ENCODE assay signal across 8 cellular contexts in the genomic region with DNA sequence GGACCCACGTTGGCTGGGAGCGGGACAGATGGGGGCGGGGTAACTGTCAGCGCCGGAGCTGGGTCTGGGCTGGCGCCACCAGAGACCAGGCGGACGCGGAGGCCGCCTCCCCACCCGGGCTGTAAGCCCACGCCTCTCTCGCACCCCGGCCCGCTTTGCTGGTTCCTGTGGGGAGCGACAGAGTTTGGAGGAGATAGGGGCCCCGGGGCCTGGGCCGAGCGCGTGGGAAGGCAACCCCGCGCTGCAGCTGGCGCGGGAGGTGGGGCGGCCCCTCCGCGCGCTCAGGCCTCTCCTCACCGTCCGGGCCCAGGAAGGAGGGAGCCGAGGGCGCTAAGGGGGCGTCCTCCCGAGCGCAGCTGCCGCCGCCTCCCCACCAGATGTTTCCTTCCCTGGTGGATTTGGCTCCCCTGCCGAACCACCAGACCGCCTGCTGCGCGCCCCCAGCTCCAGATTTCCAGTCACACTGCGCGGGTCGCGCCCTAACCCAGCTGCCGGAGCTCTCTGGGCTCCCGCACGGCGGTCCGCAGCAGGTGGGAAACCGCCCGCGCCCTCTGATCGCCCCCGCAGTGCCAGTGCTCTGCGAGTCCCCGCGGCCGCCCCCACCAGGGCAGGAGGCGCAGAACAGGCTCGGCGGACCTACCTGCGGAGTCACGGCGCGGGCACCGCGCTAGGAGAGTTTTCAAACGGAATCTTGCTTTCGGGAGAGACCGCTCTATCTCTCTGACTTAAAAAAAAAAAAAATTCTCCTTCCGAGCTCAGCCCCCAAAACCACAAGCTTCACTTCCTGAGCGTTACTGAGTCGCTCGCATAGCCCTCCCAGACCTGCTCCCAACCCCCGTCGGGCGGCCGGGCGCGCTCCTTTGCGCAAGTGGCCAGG. TPM values are rescaled to one million over a fixed set of nuclear protein-coding genes. Genes with fewer than 3 reads are reported as not detected.
DNase-seq lines count a peak whose midpoint lies in the region; ATAC-seq, FAIRE-seq and TF ChIP-seq lines count a peak whose summit lies in the region.

No MANE protein-coding gene starts in this region.

- H3K4me3 ChIP-seq in left ventricle myocardium inferior (peak overlapping the region; percentile 69), skeletal muscle tissue (ENCODE audit: low read length in 3 of 3) (peak overlapping the region; percentile 54 to 60 (median 59))

- FAIRE-seq in D721Med (lab: Jason Lieb, UNC), result no peak

- no peak overlapping the region for H3K27ac ChIP-seq in left ventricle myocardium inferior (replicated peaks)
- no peak overlapping the region for H3K27ac ChIP-seq in skeletal muscle tissue (ENCODE audit: low read depth, low read length)

- H3K9ac ChIP-seq in skeletal muscle tissue (ENCODE audit: low read depth in 1 of 3, low read length in 3 of 3), result peak overlapping the region in 1 of 3 donors; percentile 32

- H3K27me3 ChIP-seq in left ventricle myocardium inferior (ENCODE audit: low read depth), result peaks cover 91% of the 10 kb centered on the region
- peaks cover 68 to 76% (median 75%) of the 10 kb centered on the region in 3 donors for H3K27me3 ChIP-seq in skeletal muscle tissue (ENCODE audit: control insufficient read depth in 3 of 3, insufficient read depth in 3 of 3, low read length in 3 of 3)

- intact Hi-C loops in left ventricle myocardium inferior (cut with micrococcal nuclease), result no loop called here

- H3K36me3 ChIP-seq in left ventricle myocardium inferior, result no peaks in the 10 kb centered on the region
- H3K36me3 ChIP-seq in skeletal muscle tissue (ENCODE audit: control insufficient read depth in 3 of 3, insufficient read depth in 3 of 3, low read length in 3 of 3), result no peaks in the 10 kb centered on the region

- H3K9me3 ChIP-seq in left ventricle myocardium inferior (replicated peaks), result no peaks in the 10 kb centered on the region
- no peaks in the 10 kb centered on the region for H3K9me3 ChIP-seq in skeletal muscle tissue (ENCODE audit: control insufficient read depth in 3 of 3, low read length in 3 of 3)

- TF ChIP-seq CTCF in D721Med (IDR thresholded peaks at IDR 0.05; ENCODE audit: insufficient read depth, missing control alignments) (peak; percentile 4), left ventricle myocardium inferior (IDR thresholded peaks at IDR 0.05; ENCODE audit: borderline replicate concordance) (peak; percentile 24)

- H3K4me1 ChIP-seq in left ventricle myocardium inferior (peaks cover 63% of the 10 kb centered on the region), skeletal muscle tissue (ENCODE audit: control insufficient read depth in 3 of 3, insufficient read depth in 3 of 3, low read length in 3 of 3) (peaks cover 48 to 53% (median 51%) of the 10 kb centered on the region in 3 donors)

- DNase-seq in D721Med (ENCODE audit: insufficient read length, low spot score) (no peak), HK-2 (ENCODE audit: unreplicated experiment) (peak; percentile 47), RPMI8226 (peak; percentile 86), left ventricle myocardium inferior (peak; percentile 34), putamen (ENCODE audit: low spot score) (no peak)
- peak; percentile 71 for DNase-seq in activated effector memory CD4-positive, alpha-beta T cell treated with Interleukin-2 at 50 U/mL for 16 hours

- peak; percentile 44 for ATAC-seq in GM19467 (IDR thresholded peaks at IDR 0.05; ENCODE audit: unreplicated experiment)

RNA-seq across cellular contexts. Expression of a gene that starts 1.1 kb away (rescaled TPM):
- total RNA-seq in left ventricle myocardium inferior, result 0.25 TPM
- 0.52 TPM for total RNA-seq in skeletal muscle tissue

Comparison
In these comparisons a context has a peak if more than half of its experiments do, and no peak if none do; other contexts are left out.
1. DNase-seq: peak in HK-2 (single experiment), RPMI8226 (single experiment), activated effector memory CD4-positive, alpha-beta T cell treated with Interleukin-2 at 50 U/mL for 16 hours (single experiment) and left ventricle myocardium inferior (single experiment); none in D721Med (single experiment) and putamen (single experiment).